1 cellular context compared by ENCODE assay signal in genomic region chr19:35986111-35986510, GRCh38.
TF ChIP-seq lines count a peak whose summit lies in the region.

No MANE protein-coding gene starts in this region.

TF ChIP-seq in WTC11, 78 proteins besides CTCF, POLR2A, EP300 and RAD21 (continued from another document):
- TF ChIP-seq IRF2 (CRISPR knock-in tag; IDR thresholded peaks at IDR 0.05; ENCODE audit: borderline replicate concordance, low read depth) (no peak), CREM (CRISPR knock-in tag; IDR thresholded peaks at IDR 0.05) (no peak), ZNF138 (CRISPR knock-in tag; conservative IDR thresholded peaks at IDR 0.05) (no peak), TP53 (CRISPR knock-in tag; IDR thresholded peaks at IDR 0.05) (no peak), GTF2I (CRISPR knock-in tag; conservative IDR thresholded peaks at IDR 0.05) (no peak), E2F4 (CRISPR knock-in tag; IDR thresholded peaks at IDR 0.05; ENCODE audit: borderline replicate concordance, low read depth) (no peak)
TF ChIP-seq in WTC11: peak in this region for 0.
